Comparison of ENCODE assay signal across 8 cellular contexts in genomic region chr2:28393115-28393836, GRCh38. TPM values are rescaled to one million over a fixed set of nuclear protein-coding genes. Genes with fewer than 3 reads are reported as not detected.
DNase-seq lines count a peak whose midpoint lies in the region; ATAC-seq and TF ChIP-seq lines count a peak whose summit lies in the region.

No MANE protein-coding gene starts in this region.

- H3K4me3 ChIP-seq in NT2/D1 (ENCODE audit: insufficient read length, low read depth) (peak overlapping the region; percentile 58), neutrophil (ENCODE audit: low read depth in 1 of 2, low read length in 1 of 2) (peak overlapping the region; percentile 88 to 89), vagina (peak overlapping the region; percentile 89 to 93)

- H3K27ac ChIP-seq in neutrophil (peak overlapping the region; percentile 100), vagina (peak overlapping the region; percentile 100)

- intact Hi-C loops in vagina (cut with DNase I), result loop anchor here (5.0 kb wide), 3 partner anchors 436 to 686 kb away; no protein-coding TSS in a partner anchor

- no peak for TF ChIP-seq CTCF in neutrophil (IDR thresholded peaks at IDR 0.05)
- TF ChIP-seq CTCF in vagina (IDR thresholded peaks at IDR 0.05), result no peak

- H3K36me3 ChIP-seq in NT2/D1 (ENCODE audit: insufficient read depth, insufficient read length, low read length) (peaks cover 18% of the 10 kb centered on the region), neutrophil (peaks cover 10% of the 10 kb centered on the region), vagina (peaks cover 0 to 12% of the 10 kb centered on the region in 2 donors)

- H3K27me3 ChIP-seq in NT2/D1 (ENCODE audit: insufficient read depth, insufficient read length) (peaks cover 30% of the 10 kb centered on the region), neutrophil (peaks cover 4% of the 10 kb centered on the region), vagina (no peaks in the 10 kb centered on the region)

- H3K4me1 ChIP-seq in NT2/D1 (ENCODE audit: insufficient read depth, insufficient read length), result peaks cover 13% of the 10 kb centered on the region
- H3K4me1 ChIP-seq in neutrophil (ENCODE audit: control insufficient read depth in 1 of 2, insufficient read depth in 1 of 2, low read depth in 1 of 2, low read length in 1 of 2), result peaks cover 27 to 36% of the 10 kb centered on the region in 2 experiments
- H3K4me1 ChIP-seq in vagina, result peaks cover 27% of the 10 kb centered on the region

- H3K9me3 ChIP-seq in NT2/D1 (ENCODE audit: insufficient read depth, low read length) (no peaks in the 10 kb centered on the region), neutrophil (no peaks in the 10 kb centered on the region), vagina (no peaks in the 10 kb centered on the region)

- H3K9ac ChIP-seq in NT2/D1 (ENCODE audit: insufficient read length, low read depth), result peak overlapping the region; percentile 80

- TF ChIP-seq POLR2A in vagina (IDR thresholded peaks at IDR 0.05) (peak in 1 of 2 donors; percentile 20), GM18505 (IDR thresholded peaks at IDR 0.05; ENCODE audit: borderline replicate concordance, extremely low read depth, insufficient read depth, insufficient read length) (no peak)

- ATAC-seq in GM18505 (IDR thresholded peaks at IDR 0.05; ENCODE audit: unreplicated experiment), result no peak

- DNase-seq in NCI-H2081 (lab: John Stamatoyannopoulos, UW) (peak; percentile 28 to 49), NCI-H2081 treated with DMSO at 0.1 percent for 48 hours (lab: John Stamatoyannopoulos, UW) (no peak), NT2/D1 (ENCODE audit: low read depth, low spot score) (peak; percentile 25), activated gamma-delta T cell treated with Interleukin-2 at 50 U/mL for 16 hours (peak; percentile 40), foreskin melanocyte (peak; percentile 57), vagina (ENCODE audit: extremely low spot score in 2 of 2) (no peak)

RNA-seq across cellular contexts. Expression of gene FOSL2, which starts 0.6 kb away (rescaled TPM):
- 213 TPM for total RNA-seq in vagina

Comparison
In these comparisons a context has a peak if more than half of its experiments do, and no peak if none do; other contexts are left out.
1. DNase-seq: peak in NCI-H2081 (2 of 2), NT2/D1 (single experiment), activated gamma-delta T cell treated with Interleukin-2 at 50 U/mL for 16 hours (single experiment) and foreskin melanocyte (single experiment); none in NCI-H2081 treated with DMSO at 0.1 percent for 48 hours (single experiment) and vagina (0 of 2).
2. Peak in every context shown above with its lines, with median percentiles within 50 percentile points of each other: H3K4me3 ChIP-seq.